26 cellular contexts compared by ENCODE assay signal in the genomic region with DNA sequence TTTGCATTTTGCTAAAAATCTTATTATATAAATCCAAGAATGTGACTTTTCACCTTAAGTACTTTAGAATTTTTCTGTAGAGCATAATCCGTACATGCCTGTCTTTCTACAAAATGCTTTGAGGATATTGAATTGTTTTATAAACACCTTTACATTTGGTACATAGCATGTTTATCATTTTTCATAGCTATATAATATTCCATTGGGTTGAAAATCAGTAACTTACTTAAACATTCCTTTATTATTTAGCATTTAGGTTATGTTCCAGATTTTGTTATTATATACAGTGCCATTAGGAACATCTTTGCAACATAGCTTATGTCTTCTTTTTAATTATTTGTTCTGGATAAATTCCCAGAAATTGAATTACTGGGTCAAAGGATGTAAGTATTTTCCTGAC.
"Had no signal": no experiment of that assay in that cellular context is flagged by ENCODE, and none has a peak within 500 bp of the region (broad histone marks: within the 10 kb centered on the region; RNA-seq: fewer than 3 reads in every experiment).

No MANE protein-coding gene starts in this region.

- H3K27ac Mint-ChIP-seq: dendritic cell treated with granulocyte-macrophage colony-stimulating factor and Interleukin-4, amounts not matched to agents 40 ng/mL and 50 ng/mL, for 4 days; effector memory CD8-positive, alpha-beta T cell; endodermal cell; mesothelial cell of epicardium; naive B cell had no signal

- H3K27me3 ChIP-seq: gastrocnemius medialis, heart right ventricle, left lung had no signal

- H3K36me3 ChIP-seq: esophagus squamous epithelium, gastrocnemius medialis, heart right ventricle, left lung, lower lobe of right lung had no signal

- H3K27me3 Mint-ChIP-seq: effector memory CD8-positive, alpha-beta T cell; naive thymus-derived CD8-positive, alpha-beta T cell had no signal

- H3K36me3 Mint-ChIP-seq: mesothelial cell of epicardium; naive B cell; naive thymus-derived CD8-positive, alpha-beta T cell had no signal

- H3K4me3 Mint-ChIP-seq: dendritic cell treated with granulocyte-macrophage colony-stimulating factor and Interleukin-4, amounts not matched to agents 40 ng/mL and 50 ng/mL, for 4 days; effector memory CD8-positive, alpha-beta T cell; endodermal cell; mesothelial cell of epicardium; naive B cell; naive thymus-derived CD8-positive, alpha-beta T cell had no signal

- DNase-seq: cortex of kidney; effector CD8-positive, alpha-beta T cell; effector memory CD8-positive, alpha-beta T cell; endodermal cell; erythroblast; esophagus squamous epithelium; gastrocnemius medialis; glutamatergic neuron; head of caudate nucleus; heart right ventricle; hippocampal formation; left cardiac atrium; left lung; left ventricle myocardium superior; lower lobe of right lung; mesenchymal stem cell; mucosa of descending colon; naive B cell; naive thymus-derived CD8-positive, alpha-beta T cell had no signal

- H3K4me3 ChIP-seq: esophagus squamous epithelium, gastrocnemius medialis, heart right ventricle, left lung, lower lobe of right lung, mucosa of descending colon had no signal

- H3K4me1 ChIP-seq: esophagus squamous epithelium, gastrocnemius medialis, heart right ventricle, left lung, lower lobe of right lung had no signal

- H3K9me3 Mint-ChIP-seq: effector memory CD8-positive, alpha-beta T cell; endodermal cell; naive B cell; naive thymus-derived CD8-positive, alpha-beta T cell had no signal

- ATAC-seq: effector memory CD8-positive, alpha-beta T cell; esophagus mucosa; gastrocnemius medialis; left cardiac atrium; left lung; left ventricle myocardium superior; lower lobe of right lung; mucosa of descending colon; naive thymus-derived CD8-positive, alpha-beta T cell had no signal

- H3K4me1 Mint-ChIP-seq: naive B cell had no signal

- H3K27ac ChIP-seq: epithelial cell of prostate, esophagus squamous epithelium, gastrocnemius medialis, heart right ventricle, left lung, lower lobe of right lung had no signal

- FAIRE-seq: endometrium, islet of Langerhans, keratinocyte had no signal

- H3K9me3 ChIP-seq: esophagus squamous epithelium, gastrocnemius medialis, lower lobe of right lung, mucosa of descending colon had no signal
